In genomic region chr20:57680934-57681914, GRCh38 we compare ENCODE assay signal across 9 cellular contexts. TPM values are rescaled to one million over a fixed set of nuclear protein-coding genes. Genes with fewer than 3 reads are reported as not detected.
DNase-seq lines count a peak whose midpoint lies in the region; ATAC-seq, FAIRE-seq and TF ChIP-seq lines count a peak whose summit lies in the region.
"Had no signal": no experiment of that assay in that cellular context is flagged by ENCODE, and none has a peak within 500 bp of the region (broad histone marks: within the 10 kb centered on the region; RNA-seq: fewer than 3 reads in every experiment).

No MANE protein-coding gene starts in this region.

- intact Hi-C loops in left colon (cut with DNase I, micrococcal nuclease), result no loop called here

- H2AK5ac ChIP-seq in H9 (ENCODE audit: insufficient read length, low read length), result no peak overlapping the region
- no peak overlapping the region for H2AK5ac ChIP-seq in mesendoderm (ENCODE audit: low read length)

- no peak overlapping the region for H3K14ac ChIP-seq in H9 (ENCODE audit: insufficient read depth, low read length)

- H3K4me1 ChIP-seq in H9 (ENCODE audit: insufficient read depth, low read length), result peaks cover 37% of the 10 kb centered on the region
- peaks cover 14% of the 10 kb centered on the region for H3K4me1 ChIP-seq in mesendoderm (ENCODE audit: control insufficient read depth, low read depth, low read length)
- no peaks in the 10 kb centered on the region for H3K4me1 ChIP-seq in HAP-1
- H3K4me1 ChIP-seq in small intestine (ENCODE audit: control insufficient read depth in 2 of 2, insufficient read depth in 1 of 2, low read depth in 1 of 2, low read length in 1 of 2), result no peaks in the 10 kb centered on the region

- H4K20me1 ChIP-seq in H9 (ENCODE audit: control insufficient read depth, insufficient read depth, insufficient read length), result no peaks in the 10 kb centered on the region

- H3K18ac ChIP-seq in H9 (ENCODE audit: insufficient read length, low read depth, low read length) (no peak overlapping the region), mesendoderm (ENCODE audit: low read length) (no peak overlapping the region)

- H3K4me2 ChIP-seq in H9 (ENCODE audit: insufficient read depth, insufficient read length, low read length) (no peak overlapping the region), mesendoderm (ENCODE audit: low read length) (no peak overlapping the region)

- no peak overlapping the region for H3K9ac ChIP-seq in H9 (ENCODE audit: extremely low read depth, insufficient read length, low read length)
- no peak overlapping the region for H3K9ac ChIP-seq in mesendoderm (ENCODE audit: low read length)

- no peak for TF ChIP-seq CTCF in H9 (conservative IDR thresholded peaks at IDR 0.05)

- no peak overlapping the region for H4K8ac ChIP-seq in H9 (replicated peaks; ENCODE audit: insufficient read length, low read depth, low read length)
- H4K8ac ChIP-seq in mesendoderm (ENCODE audit: low read depth, low read length), result no peak overlapping the region

- H2BK20ac ChIP-seq in H9 (ENCODE audit: low read depth, low read length, poor library complexity, severe bottlenecking), result no peak overlapping the region

- no CpG with 5 or more reads among the region's 24 CpGs for WGBS in H9 (ENCODE audit: extremely low coverage, insufficient read length, low lambda C conversion rate)
- no CpG with 5 or more reads among the region's 24 CpGs for WGBS in mesendoderm (ENCODE audit: extremely low coverage, insufficient coverage, low lambda C conversion rate)
- 72 to 85% (median 75%) methylated on average over 24 of the region's 24 CpGs for WGBS in small intestine, 3 donors

- no peak overlapping the region for H2BK15ac ChIP-seq in H9 (ENCODE audit: low read depth, low read length)
- H2BK15ac ChIP-seq in mesendoderm (replicated peaks; ENCODE audit: low read depth), result no peak overlapping the region

- no peak overlapping the region for H4K5ac ChIP-seq in H9 (ENCODE audit: insufficient read length, low read depth, low read length)
- H4K5ac ChIP-seq in mesendoderm (ENCODE audit: low read length), result no peak overlapping the region

- H3K27ac ChIP-seq in H9 (ENCODE audit: insufficient read length, low read depth, low read length) (no peak overlapping the region), mesendoderm (ENCODE audit: low read depth, low read length) (no peak overlapping the region), small intestine (ENCODE audit: low read depth in 1 of 2, low read length in 1 of 2) (peak overlapping the region in 1 of 2 donors; percentile 87)

- H3K79me2 ChIP-seq in H9 (ENCODE audit: insufficient read depth, low read length) (peaks cover 30% of the 10 kb centered on the region; the same call in 1 of the 2 replicates), mesendoderm (ENCODE audit: control insufficient read depth, insufficient read depth, low read length) (peaks cover 100% of the 10 kb centered on the region)

- H3K27me3 Mint-ChIP-seq in H9 (ENCODE audit: low read depth), result no peaks in the 10 kb centered on the region

- no peak overlapping the region for H3K4ac ChIP-seq in H9 (ENCODE audit: low read depth, low read length)
- H3K4ac ChIP-seq in mesendoderm (ENCODE audit: low read depth, low read length), result no peak overlapping the region

- no peak overlapping the region for H4K91ac ChIP-seq in H9 (ENCODE audit: insufficient read length, low read depth, low read length)

- no peak overlapping the region for H2BK12ac ChIP-seq in H9 (ENCODE audit: insufficient read length, low read depth, low read length)

- H3K4me1 Mint-ChIP-seq in H9, result peaks cover 91 to 92% of the 10 kb centered on the region in 2 experiments

- no peaks in the 10 kb centered on the region for H3K9me3 Mint-ChIP-seq in H9

- H3K27ac Mint-ChIP-seq in H9, result peak overlapping the region in 2 of 3 experiments; percentile 81 to 90; a peak in 6 of 7 replicates

- H3T11ph ChIP-seq in H9 (ENCODE audit: low read length), result no peak overlapping the region

- peak overlapping the region; percentile 19; the same call in 1 of the 2 replicates for H3K4me3 ChIP-seq in GM08714 (ENCODE audit: low read length)
- no peak overlapping the region for H3K4me3 ChIP-seq in mesendoderm (ENCODE audit: low read length)
- no peak overlapping the region for H3K4me3 ChIP-seq in HAP-1
- no peak overlapping the region for H3K4me3 ChIP-seq in small intestine (ENCODE audit: low read depth in 1 of 2, low read length in 2 of 2)

- FAIRE-seq in small intestine (lab: Jason Lieb, UNC), result no peak

- no peak for ATAC-seq in left colon

- H3K9me3 ChIP-seq in H9 (ENCODE audit: control insufficient read depth, low read depth, low read length) (no peaks in the 10 kb centered on the region), HAP-1 (no peaks in the 10 kb centered on the region), small intestine (ENCODE audit: control insufficient read depth, low read depth) (no peaks in the 10 kb centered on the region)

- no peak overlapping the region for H3K23ac ChIP-seq in H9 (ENCODE audit: insufficient read length, low read depth, low read length)
- H3K23ac ChIP-seq in mesendoderm (ENCODE audit: low read length), result peak overlapping the region; percentile 30

- in situ Hi-C loops in HAP-1 (cut with MboI; ENCODE audit: low sequenced_read_pairs), result no loop called here

- DNase-seq in H9, result no peak
- peak; percentile 14 to 23 for DNase-seq in activated CD4-positive, alpha-beta T cell treated with anti-CD3 and anti-CD28 coated beads for 4 hours
- no peak for DNase-seq in mesendoderm
- no peak for DNase-seq in ureter (ENCODE audit: low spot score)
- DNase-seq in HAP-1 (ENCODE audit: low spot score in 2 of 2), result no peak
- DNase-seq in small intestine, result no peak
- no peak for DNase-seq in left colon
- DNase-seq: NCI-H510A treated with DMSO at 0.1 percent for 48 hours had no signal

- H3K79me1 ChIP-seq in H9 (ENCODE audit: insufficient read depth, low read depth, low read length, poor library complexity, severe bottlenecking) (peaks cover 2% of the 10 kb centered on the region), mesendoderm (ENCODE audit: low read length) (peaks cover 28% of the 10 kb centered on the region)

- no peak overlapping the region for H2AFZ ChIP-seq in H9 (ENCODE audit: low read length)

- H3K36me3 Mint-ChIP-seq in H9 (ENCODE audit: insufficient read depth in 1 of 3, low read depth in 3 of 3), result peaks cover 0 to 11% (median 8%) of the 10 kb centered on the region in 3 experiments; a peak in 4 of 7 replicates

- H3K4me3 Mint-ChIP-seq in H9, result no peak overlapping the region; a peak in 1 of 5 replicates

- no peaks in the 10 kb centered on the region for H3K27me3 ChIP-seq in H9 (ENCODE audit: insufficient read depth, low read length)
- no peaks in the 10 kb centered on the region for H3K27me3 ChIP-seq in mesendoderm (ENCODE audit: insufficient read depth, low read length, poor library complexity)
- no peaks in the 10 kb centered on the region for H3K27me3 ChIP-seq in HAP-1 (ENCODE audit: low read depth)
- H3K27me3 ChIP-seq in small intestine (ENCODE audit: control insufficient read depth in 2 of 2, insufficient read depth in 2 of 2, low read length in 2 of 2), result no peaks in the 10 kb centered on the region

- H2BK5ac ChIP-seq in H9 (ENCODE audit: insufficient read length, low read length), result no peak overlapping the region
- no peak overlapping the region for H2BK5ac ChIP-seq in mesendoderm (ENCODE audit: low read length)

- H2BK120ac ChIP-seq in H9 (ENCODE audit: low read depth, low read length, poor library complexity, severe bottlenecking) (no peak overlapping the region), mesendoderm (ENCODE audit: low read depth, low read length) (no peak overlapping the region)

- no peaks in the 10 kb centered on the region for H3K36me3 ChIP-seq in mesendoderm (ENCODE audit: control insufficient read depth, insufficient read depth, low read length)
- H3K36me3 ChIP-seq in HAP-1 (replicated peaks), result no peaks in the 10 kb centered on the region
- H3K36me3 ChIP-seq in small intestine (ENCODE audit: control insufficient read depth in 2 of 2, insufficient read depth in 2 of 2, low read length in 2 of 2), result no peaks in the 10 kb centered on the region

- H3K56ac ChIP-seq in H9 (ENCODE audit: insufficient read length, low read depth, low read length) (no peak overlapping the region), mesendoderm (ENCODE audit: low read length) (peak overlapping the region; percentile 6)

- H3K23me2 ChIP-seq in H9 (ENCODE audit: insufficient read length, low read depth, low read length, poor library complexity, severe bottlenecking), result no peaks in the 10 kb centered on the region

RNA-seq across cellular contexts. Expression of gene PMEPA1, which starts 28.6 kb away (rescaled TPM):
- 34.6 and 35.7 TPM in 2 replicates for total RNA-seq in H9 (2021)
- polyA plus RNA-seq in mesendoderm (2013, experiment 1 of 2), result 52.6 TPM
- polyA plus RNA-seq in mesendoderm (2013, experiment 2 of 2), result 52.5 TPM
- 15.2 TPM for total RNA-seq in ureter
- 10 to 100 TPM in 1 of 3 donors, 1 to 10 TPM in 2; 4.0 to 12.0 (median 7.3) TPM for polyA plus RNA-seq in small intestine
- 10 to 100 TPM; 15.0 to 41.6 TPM for total RNA-seq in left colon

Comparison
In these comparisons a context has a peak if more than half of its experiments do, and no peak if none do; other contexts are left out.
1. DNase-seq: peak in activated CD4-positive, alpha-beta T cell treated with anti-CD3 and anti-CD28 coated beads for 4 hours (2 of 2); none in H9 (single experiment), mesendoderm (single experiment), ureter (single experiment), HAP-1 (0 of 2), small intestine (single experiment) and left colon (0 of 2).